2 cellular contexts compared by ENCODE assay signal in the genomic region with DNA sequence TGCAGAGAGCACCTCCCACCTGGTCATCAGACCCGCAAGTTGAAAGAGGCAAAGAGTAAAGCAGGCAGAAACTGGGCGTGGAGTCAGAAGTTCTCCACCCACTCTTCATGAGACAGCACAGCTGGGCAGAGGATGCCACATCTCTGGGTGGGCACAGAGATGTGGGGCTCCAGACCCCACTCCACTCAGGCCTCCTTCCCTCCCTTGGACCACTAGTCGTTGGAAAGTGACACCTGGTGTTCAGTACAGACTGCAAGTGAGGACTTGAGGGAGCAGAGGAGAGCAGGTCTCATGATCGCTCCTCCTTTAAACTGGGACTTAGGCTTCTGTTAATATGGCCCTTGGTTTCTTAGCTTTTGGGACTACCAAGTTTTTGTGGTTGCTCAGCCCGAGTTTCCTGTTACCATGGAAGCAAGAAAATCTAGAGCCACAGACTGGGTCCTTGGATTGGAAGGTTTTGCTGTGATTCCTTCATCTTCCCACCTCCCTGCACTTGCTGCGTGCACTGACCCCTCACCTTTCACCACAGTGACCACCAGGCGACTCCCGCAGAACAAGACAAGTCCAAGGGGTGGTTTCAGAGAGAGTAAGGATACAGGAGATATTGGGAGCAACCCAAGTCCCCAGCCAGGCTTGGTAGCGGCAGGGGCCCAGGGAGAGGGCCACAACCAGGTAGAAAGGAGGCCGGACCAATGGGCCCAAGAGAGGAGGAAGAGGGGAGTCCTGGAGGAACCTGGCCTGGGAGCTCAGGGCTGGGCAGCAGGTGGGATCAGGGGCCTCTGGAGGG.
TF ChIP-seq lines count a peak whose summit lies in the region.

No MANE protein-coding gene starts in this region.

TF ChIP-seq in SK-N-SH treated with all-trans-retinoic acid at 6 μM for 48 hours, 23 proteins besides CTCF, POLR2A, EP300 and RAD21:
- TF ChIP-seq ZNF565 (CRISPR knock-in tag; conservative IDR thresholded peaks at IDR 0.05; ENCODE audit: low read depth) (no peak), SNAI2 (CRISPR knock-in tag; IDR thresholded peaks at IDR 0.05) (no peak), TCF4 (CRISPR knock-in tag; IDR thresholded peaks at IDR 0.05; ENCODE audit: borderline replicate concordance) (no peak), ZFP3 (CRISPR knock-in tag; IDR thresholded peaks at IDR 0.05) (no peak), ZNF70 (CRISPR knock-in tag; IDR thresholded peaks at IDR 0.05) (peak; percentile 95), ZNF8 (CRISPR knock-in tag; IDR thresholded peaks at IDR 0.05) (no peak), TSHZ2 (CRISPR knock-in tag; IDR thresholded peaks at IDR 0.05) (no peak), CREB5 (CRISPR knock-in tag; IDR thresholded peaks at IDR 0.05; ENCODE audit: low read depth) (no peak)

TF ChIP-seq in SK-N-SH, 30 proteins besides CTCF, POLR2A, EP300 and RAD21:
- TF ChIP-seq MXI1 (IDR thresholded peaks at IDR 0.05; ENCODE audit: low read depth, low read length), result no peak
- no peak for TF ChIP-seq EZH2phosphoT487 (IDR thresholded peaks at IDR 0.05; ENCODE audit: borderline replicate concordance, low read depth)
- TF ChIP-seq, protein P1, sequence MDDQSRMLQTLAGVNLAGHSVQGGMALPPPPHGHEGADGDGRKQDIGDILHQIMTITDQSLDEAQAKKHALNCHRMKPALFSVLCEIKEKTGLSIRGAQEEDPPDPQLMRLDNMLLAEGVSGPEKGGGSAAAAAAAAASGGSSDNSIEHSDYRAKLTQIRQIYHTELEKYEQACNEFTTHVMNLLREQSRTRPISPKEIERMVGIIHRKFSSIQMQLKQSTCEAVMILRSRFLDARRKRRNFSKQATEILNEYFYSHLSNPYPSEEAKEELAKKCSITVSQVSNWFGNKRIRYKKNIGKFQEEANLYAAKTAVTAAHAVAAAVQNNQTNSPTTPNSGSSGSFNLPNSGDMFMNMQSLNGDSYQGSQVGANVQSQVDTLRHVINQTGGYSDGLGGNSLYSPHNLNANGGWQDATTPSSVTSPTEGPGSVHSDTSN (IDR thresholded peaks at IDR 0.05), result no peak
- TF ChIP-seq TCF12 (IDR thresholded peaks at IDR 0.05), result no peak
- no peak for TF ChIP-seq JUND (IDR thresholded peaks at IDR 0.05)
- TF ChIP-seq POLR2AphosphoS5 (IDR thresholded peaks at IDR 0.05; ENCODE audit: low read depth, low read length), result no peak
- TF ChIP-seq TEAD4 (IDR thresholded peaks at IDR 0.05; ENCODE audit: borderline replicate concordance, insufficient read depth), result no peak
- no peak for TF ChIP-seq RFX5 (IDR thresholded peaks at IDR 0.05; ENCODE audit: low read length)
- TF ChIP-seq ELF1 (IDR thresholded peaks at IDR 0.05), result no peak
- no peak for TF ChIP-seq MAX (IDR thresholded peaks at IDR 0.05; ENCODE audit: low read depth)
- TF ChIP-seq, protein P2, sequence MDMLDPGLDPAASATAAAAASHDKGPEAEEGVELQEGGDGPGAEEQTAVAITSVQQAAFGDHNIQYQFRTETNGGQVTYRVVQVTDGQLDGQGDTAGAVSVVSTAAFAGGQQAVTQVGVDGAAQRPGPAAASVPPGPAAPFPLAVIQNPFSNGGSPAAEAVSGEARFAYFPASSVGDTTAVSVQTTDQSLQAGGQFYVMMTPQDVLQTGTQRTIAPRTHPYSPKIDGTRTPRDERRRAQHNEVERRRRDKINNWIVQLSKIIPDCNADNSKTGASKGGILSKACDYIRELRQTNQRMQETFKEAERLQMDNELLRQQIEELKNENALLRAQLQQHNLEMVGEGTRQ (IDR thresholded peaks at IDR 0.05; ENCODE audit: borderline replicate concordance, low read depth, low read length), result no peak
- TF ChIP-seq, protein P3, sequence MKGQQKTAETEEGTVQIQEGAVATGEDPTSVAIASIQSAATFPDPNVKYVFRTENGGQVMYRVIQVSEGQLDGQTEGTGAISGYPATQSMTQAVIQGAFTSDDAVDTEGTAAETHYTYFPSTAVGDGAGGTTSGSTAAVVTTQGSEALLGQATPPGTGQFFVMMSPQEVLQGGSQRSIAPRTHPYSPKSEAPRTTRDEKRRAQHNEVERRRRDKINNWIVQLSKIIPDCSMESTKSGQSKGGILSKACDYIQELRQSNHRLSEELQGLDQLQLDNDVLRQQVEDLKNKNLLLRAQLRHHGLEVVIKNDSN (IDR thresholded peaks at IDR 0.05; ENCODE audit: borderline replicate concordance, low read depth), result no peak
- TF ChIP-seq TAF1 (IDR thresholded peaks at IDR 0.05; ENCODE audit: borderline replicate concordance, low read depth, low read length), result no peak
